ENCODE assay signal across 2 cellular contexts in genomic region chr11:76610871-76611475, GRCh38.
TF ChIP-seq lines count a peak whose summit lies in the region.

No MANE protein-coding gene starts in this region.

TF ChIP-seq in K562, 482 proteins besides CTCF, POLR2A, EP300 and RAD21:
- TF ChIP-seq CBFA2T3 (IDR thresholded peaks at IDR 0.05), result 0 out of 2 replicates have a peak, but pooled peaks have one; percentile 6
- TF ChIP-seq STAT5B (CRISPR knock-in tag; IDR thresholded peaks at IDR 0.05), result no peak

TF ChIP-seq in WTC11, 78 proteins besides CTCF, POLR2A, EP300 and RAD21:
- TF ChIP-seq PRDM15 (CRISPR knock-in tag; IDR thresholded peaks at IDR 0.05), result no peak
- TF ChIP-seq GRHL2 (CRISPR knock-in tag; IDR thresholded peaks at IDR 0.05; ENCODE audit: insufficient replicate concordance, severe bottlenecking), result no peak
- no peak for TF ChIP-seq ZNF263 (CRISPR knock-in tag; IDR thresholded peaks at IDR 0.05; ENCODE audit: low read depth)
- no peak for TF ChIP-seq AR (CRISPR knock-in tag; IDR thresholded peaks at IDR 0.05)
- TF ChIP-seq JUN (CRISPR knock-in tag; IDR thresholded peaks at IDR 0.05), result no peak
- no peak for TF ChIP-seq SP1 (CRISPR knock-in tag; conservative IDR thresholded peaks at IDR 0.05)
- TF ChIP-seq, protein P1, sequence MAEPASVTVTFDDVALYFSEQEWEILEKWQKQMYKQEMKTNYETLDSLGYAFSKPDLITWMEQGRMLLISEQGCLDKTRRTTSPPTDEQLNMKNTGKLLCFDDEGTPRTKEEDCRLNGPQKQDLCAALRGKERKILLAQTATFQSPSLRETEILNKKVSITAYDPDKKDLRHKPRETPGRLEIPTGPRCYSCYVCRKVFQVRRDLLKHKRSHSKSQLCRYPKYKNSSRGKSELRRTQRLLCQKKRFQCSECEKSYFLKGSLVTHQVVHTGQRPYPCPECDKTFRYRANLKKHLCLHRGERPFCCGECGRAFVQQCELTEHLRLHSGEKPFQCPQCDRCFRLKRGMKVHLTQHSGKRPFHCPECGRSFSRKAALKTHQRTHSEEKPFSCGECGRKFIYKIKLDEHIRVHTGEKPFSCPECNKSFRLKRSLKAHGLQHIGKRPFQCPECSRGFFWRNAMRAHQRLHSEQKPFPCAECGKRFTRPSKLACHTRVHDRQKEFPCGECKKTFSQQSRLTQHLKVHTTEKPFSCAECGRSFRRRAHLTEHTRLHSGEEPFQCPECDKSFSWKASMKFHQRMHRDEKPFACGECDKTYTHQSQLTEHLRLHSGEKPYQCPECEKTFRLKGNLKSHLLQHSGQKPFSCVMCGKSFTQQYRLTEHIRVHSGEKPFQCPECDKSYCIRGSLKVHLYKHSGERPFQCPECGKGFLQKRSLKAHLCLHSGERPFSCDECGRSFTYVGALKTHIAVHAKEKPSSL (CRISPR knock-in tag; conservative IDR thresholded peaks at IDR 0.05), result no peak
- TF ChIP-seq ZNF121 (CRISPR knock-in tag; IDR thresholded peaks at IDR 0.05), result no peak
- no peak for TF ChIP-seq MYBL2 (CRISPR knock-in tag; IDR thresholded peaks at IDR 0.05)
